Comparison of ENCODE assay signal across 8 cellular contexts in genomic region chr22:17121235-17122195, GRCh38. TPM values are rescaled to one million over a fixed set of nuclear protein-coding genes. Genes with fewer than 3 reads are reported as not detected.
DNase-seq lines count a peak whose midpoint lies in the region; ATAC-seq, FAIRE-seq and TF ChIP-seq lines count a peak whose summit lies in the region.

Gene TMEM121B, minus strand, starts transcription at chr22:17121360. Its CDS starts 233 bp downstream, at chr22:17121127.

- CTCF ChIA-PET in activated CD8-positive, alpha-beta T cell treated with anti-CD3 and anti-CD28 coated beads for 36 hours (lab: Charles Lee) = interaction anchor here (1.3 kb wide), 1 partner anchor 51 kb away, joined by 4 read pairs; no protein-coding TSS in a partner anchor

- H3K9me3 ChIP-seq in neural cell (ENCODE audit: low read length) = no peaks in the 10 kb centered on the region

- intact Hi-C loops in activated CD8-positive, alpha-beta T cell treated with anti-CD3 and anti-CD28 coated beads for 36 hours (cut with micrococcal nuclease) = no loop called here

- FAIRE-seq in frontal cortex (lab: Jason Lieb, UNC) = no peak

- H3K27me3 ChIP-seq in neural cell (ENCODE audit: insufficient read depth, low read depth, low read length) = no peaks in the 10 kb centered on the region

- TF ChIP-seq RAD21 in neural cell (conservative IDR thresholded peaks at IDR 0.05) = no peak

- TF ChIP-seq CTCF in activated CD8-positive, alpha-beta T cell treated with anti-CD3 and anti-CD28 coated beads for 36 hours (IDR thresholded peaks at IDR 0.05) = no peak
- TF ChIP-seq CTCF in neural cell (IDR thresholded peaks at IDR 0.05; ENCODE audit: poor library complexity, severe bottlenecking) = peak; percentile 34

- no peaks in the 10 kb centered on the region for H3K9me2 ChIP-seq in neural cell (ENCODE audit: insufficient read depth, low read length)

- peaks cover 18% of the 10 kb centered on the region for H3K27me3 Mint-ChIP-seq in activated CD8-positive, alpha-beta T cell treated with anti-CD3 and anti-CD28 coated beads for 36 hours

- peak; percentile 30 for ATAC-seq in activated CD8-positive, alpha-beta T cell treated with anti-CD3 and anti-CD28 coated beads for 36 hours
- ATAC-seq in GM21447 (IDR thresholded peaks at IDR 0.05; ENCODE audit: unreplicated experiment) = no peak
- ATAC-seq in HG03159 (IDR thresholded peaks at IDR 0.05; ENCODE audit: unreplicated experiment) = no peak

- H3K9ac ChIP-seq in neural cell (ENCODE audit: low read length) = peak within 1 kb of the TSS; percentile 85

- peak; percentile 21 for DNase-seq in activated naive CD4-positive, alpha-beta T cell treated with Interleukin-2 at 50 U/mL for 16 hours
- no peak for DNase-seq in activated naive CD4-positive, alpha-beta T cell (lab: John Stamatoyannopoulos, UW)
- peak; percentile 16 for DNase-seq in NCI-H2107 treated with DMSO at 0.1 percent for 48 hours (lab: John Stamatoyannopoulos, UW; ENCODE audit: unreplicated experiment)
- DNase-seq in activated CD8-positive, alpha-beta T cell treated with anti-CD3 and anti-CD28 coated beads for 36 hours = peak; percentile 53
- DNase-seq in frontal cortex (ENCODE audit: low spot score in 2 of 2) = peak; percentile 68 to 77

- POLR2A ChIA-PET in activated CD8-positive, alpha-beta T cell treated with anti-CD3 and anti-CD28 coated beads for 36 hours (lab: Charles Lee) = interaction anchor here (1.2 kb wide), 1 partner anchor 15 kb away, joined by 4 read pairs; no protein-coding TSS in a partner anchor

- H3K79me2 ChIP-seq in neural cell (replicated peaks; ENCODE audit: insufficient read depth, low read length) = peaks cover 7% of the 10 kb centered on the region

- TF ChIP-seq EP300 in neural cell (conservative IDR thresholded peaks at IDR 0.05; ENCODE audit: poor library complexity, severe bottlenecking) = no peak

- peaks cover 30% of the 10 kb centered on the region for H3K4me1 Mint-ChIP-seq in activated CD8-positive, alpha-beta T cell treated with anti-CD3 and anti-CD28 coated beads for 36 hours (ENCODE audit: low read depth)

- H3K27ac ChIP-seq in neural cell (ENCODE audit: low read length) = peak within 1 kb of the TSS; percentile 70

- no peaks in the 10 kb centered on the region for H4K20me1 ChIP-seq in neural cell (ENCODE audit: insufficient read depth)

- no peaks in the 10 kb centered on the region for H3K9me3 Mint-ChIP-seq in activated CD8-positive, alpha-beta T cell treated with anti-CD3 and anti-CD28 coated beads for 36 hours

- H3K36me3 Mint-ChIP-seq in activated CD8-positive, alpha-beta T cell treated with anti-CD3 and anti-CD28 coated beads for 36 hours (ENCODE audit: low read depth) = no peaks in the 10 kb centered on the region

- no peak within 1 kb of the TSS for H3K27ac Mint-ChIP-seq in activated CD8-positive, alpha-beta T cell treated with anti-CD3 and anti-CD28 coated beads for 36 hours

- H3K4me2 ChIP-seq in neural cell (ENCODE audit: low read length) = peak within 1 kb of the TSS; percentile 25

- H2AFZ ChIP-seq in neural cell (ENCODE audit: low read depth, low read length) = peak within 1 kb of the TSS; percentile 69

- no peaks in the 10 kb centered on the region for H3K36me3 ChIP-seq in neural cell (ENCODE audit: insufficient read depth, low read length)

- peak within 1 kb of the TSS; percentile 76 for H3K4me3 ChIP-seq in neural cell (ENCODE audit: low read length)

- H3F3A ChIP-seq in neural cell (ENCODE audit: insufficient read depth, low read length, poor library complexity, severe bottlenecking) = no peaks in the 10 kb centered on the region

- peak within 1 kb of the TSS; percentile 67 for H3K4me3 Mint-ChIP-seq in activated CD8-positive, alpha-beta T cell treated with anti-CD3 and anti-CD28 coated beads for 36 hours

TF ChIP-seq in neural cell, 6 proteins besides CTCF, POLR2A, EP300 and RAD21:
- TF ChIP-seq TAF1 (IDR thresholded peaks at IDR 0.05; ENCODE audit: low read depth) (no peak), POLR2AphosphoS5 (IDR thresholded peaks at IDR 0.05) (peak; percentile 67)

RNA-seq across cellular contexts. Expression of gene TMEM121B, which starts in this region (rescaled TPM):
- under 1 TPM; 0.13 to 0.14 TPM for total RNA-seq in activated CD8-positive, alpha-beta T cell treated with anti-CD3 and anti-CD28 coated beads for 36 hours
- 9.4 TPM for total RNA-seq in frontal cortex
- polyA plus RNA-seq in neural cell = 15.8 and 16.8 TPM in 2 replicates
- 24.6 and 26.7 TPM in 2 replicates for polyA minus RNA-seq in neural cell

Comparison
In these comparisons a context has a peak if more than half of its experiments do, and no peak if none do; other contexts are left out.
1. DNase-seq: peak in activated naive CD4-positive, alpha-beta T cell treated with Interleukin-2 at 50 U/mL for 16 hours (single experiment), NCI-H2107 treated with DMSO at 0.1 percent for 48 hours (single experiment) and frontal cortex (2 of 2); none in activated naive CD4-positive, alpha-beta T cell (0 of 4).
2. Peak in DNase-seq and ATAC-seq in activated CD8-positive, alpha-beta T cell treated with anti-CD3 and anti-CD28 coated beads for 36 hours; RNA of the gene not detected or under 1 TPM.